ENCODE assay signal across 11 cellular contexts in the genomic region with DNA sequence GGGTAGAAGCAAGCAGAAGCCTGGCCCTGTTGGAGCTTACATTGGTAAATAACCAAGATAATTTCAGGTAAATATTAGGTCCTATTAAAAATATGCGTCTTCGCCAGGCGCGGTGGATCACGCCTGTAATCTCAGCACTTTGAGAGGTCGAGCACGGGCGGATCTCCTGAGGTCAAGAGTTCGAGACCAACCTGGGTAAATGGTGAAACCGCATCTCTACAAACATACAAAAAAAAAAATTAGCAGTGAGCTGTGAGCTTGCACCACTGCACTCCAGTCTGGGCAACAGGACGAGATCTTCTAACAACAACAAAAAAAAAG. TPM values are rescaled to one million over a fixed set of nuclear protein-coding genes. Genes with fewer than 3 reads are reported as not detected.
A peak's percentile ranks its signal among the peaks of the same experiment; 100 is the strongest.
DNase-seq lines count a peak whose midpoint lies in the region; ATAC-seq and TF ChIP-seq lines count a peak whose summit lies in the region.
"Had no signal": no experiment of that assay in that cellular context is flagged by ENCODE, and none has a peak within 500 bp of the region (broad histone marks: within the 10 kb centered on the region; RNA-seq: fewer than 3 reads in every experiment).

No MANE protein-coding gene starts in this region.

- no peak for ATAC-seq in stimulated activated naive CD8-positive, alpha-beta T cell treated with anti-CD3 and anti-CD28 coated beads, Interleukin-15, amount 100 ng/mL, for 72 hours
- ATAC-seq in HG02973 (IDR thresholded peaks at IDR 0.05; ENCODE audit: unreplicated experiment), result no peak

- peaks cover 13% of the 10 kb centered on the region for H3K79me1 ChIP-seq in mesendoderm (ENCODE audit: low read length)

- H3K4me3 Mint-ChIP-seq in activated naive CD4-positive, alpha-beta T cell treated with anti-CD3 and anti-CD28 coated beads, Interleukin-2, amount 50 U/mL, for 24 hours, result peak overlapping the region; percentile 78
- H3K4me3 Mint-ChIP-seq in chondrocyte (ENCODE audit: unreplicated experiment), result peak overlapping the region; percentile 61
- H3K4me3 Mint-ChIP-seq in stimulated activated naive CD8-positive, alpha-beta T cell treated with anti-CD3 and anti-CD28 coated beads, Interleukin-15, amount 100 ng/mL, for 72 hours, result peak overlapping the region; percentile 37 to 64

- no peaks in the 10 kb centered on the region for H3K36me3 Mint-ChIP-seq in activated naive CD4-positive, alpha-beta T cell treated with anti-CD3 and anti-CD28 coated beads, Interleukin-2, amount 50 U/mL, for 24 hours
- no peaks in the 10 kb centered on the region for H3K36me3 Mint-ChIP-seq in chondrocyte (ENCODE audit: low read depth)

- no peak overlapping the region for H3K9ac ChIP-seq in mesendoderm (ENCODE audit: low read length)

- peaks cover 15% of the 10 kb centered on the region for H3K79me2 ChIP-seq in mesendoderm (ENCODE audit: control insufficient read depth, insufficient read depth, low read length)

- no peak overlapping the region for H2BK15ac ChIP-seq in mesendoderm (replicated peaks; ENCODE audit: low read depth)

- H3K4me2 ChIP-seq in mesendoderm (ENCODE audit: low read length), result no peak overlapping the region

- H3K27ac ChIP-seq in mesendoderm (ENCODE audit: low read depth, low read length), result no peak overlapping the region
- H3K27ac ChIP-seq: esophagus muscularis mucosa had no signal

- peak overlapping the region; percentile 71 for H3K56ac ChIP-seq in mesendoderm (ENCODE audit: low read length)

- peaks cover 48% of the 10 kb centered on the region for H3K27me3 Mint-ChIP-seq in activated naive CD4-positive, alpha-beta T cell treated with anti-CD3 and anti-CD28 coated beads, Interleukin-2, amount 50 U/mL, for 24 hours
- peaks cover 34% of the 10 kb centered on the region for H3K27me3 Mint-ChIP-seq in chondrocyte (ENCODE audit: low read depth)
- peaks cover 78% of the 10 kb centered on the region for H3K27me3 Mint-ChIP-seq in stimulated activated naive CD8-positive, alpha-beta T cell treated with anti-CD3 and anti-CD28 coated beads, Interleukin-15, amount 100 ng/mL, for 72 hours

- no peak overlapping the region for H2AK5ac ChIP-seq in mesendoderm (ENCODE audit: low read length)

- H3K27me3 ChIP-seq in mesendoderm (ENCODE audit: insufficient read depth, low read length, poor library complexity), result no peaks in the 10 kb centered on the region

- H3K27ac Mint-ChIP-seq in activated naive CD4-positive, alpha-beta T cell treated with anti-CD3 and anti-CD28 coated beads, Interleukin-2, amount 50 U/mL, for 24 hours, result no peak overlapping the region
- no peak overlapping the region for H3K27ac Mint-ChIP-seq in chondrocyte (ENCODE audit: unreplicated experiment)
- H3K27ac Mint-ChIP-seq in stimulated activated naive CD8-positive, alpha-beta T cell treated with anti-CD3 and anti-CD28 coated beads, Interleukin-15, amount 100 ng/mL, for 72 hours, result no peak overlapping the region

- DNase-seq in activated naive CD4-positive, alpha-beta T cell (lab: John Stamatoyannopoulos, UW), result no peak
- DNase-seq in chondrocyte (ENCODE audit: low spot score) (no peak), mesendoderm (no peak), NCI-H748 treated with DMSO at 0.1 percent for 48 hours (lab: John Stamatoyannopoulos, UW) (no peak), HuH-7.5 (ENCODE audit: low spot score) (no peak)
- no peak for DNase-seq in stimulated activated naive CD8-positive, alpha-beta T cell treated with anti-CD3 and anti-CD28 coated beads, Interleukin-15, amount 100 ng/mL, for 72 hours
- DNase-seq: T-helper 9 cell had no signal

- H4K5ac ChIP-seq in mesendoderm (ENCODE audit: low read length), result no peak overlapping the region

- no peak overlapping the region for H3K18ac ChIP-seq in mesendoderm (ENCODE audit: low read length)

- no peak overlapping the region for H3K4me3 ChIP-seq in mesendoderm (ENCODE audit: low read length)

- H3K4me1 Mint-ChIP-seq in activated naive CD4-positive, alpha-beta T cell treated with anti-CD3 and anti-CD28 coated beads, Interleukin-2, amount 50 U/mL, for 24 hours, result peaks cover 3% of the 10 kb centered on the region
- peaks cover 10% of the 10 kb centered on the region for H3K4me1 Mint-ChIP-seq in chondrocyte (ENCODE audit: low read depth)
- H3K4me1 Mint-ChIP-seq in stimulated activated naive CD8-positive, alpha-beta T cell treated with anti-CD3 and anti-CD28 coated beads, Interleukin-15, amount 100 ng/mL, for 72 hours, result peaks cover 4% of the 10 kb centered on the region

- H3K36me3 ChIP-seq in mesendoderm (ENCODE audit: control insufficient read depth, insufficient read depth, low read length), result no peaks in the 10 kb centered on the region
- H3K36me3 ChIP-seq: esophagus muscularis mucosa had no signal

- H2BK120ac ChIP-seq in mesendoderm (ENCODE audit: low read depth, low read length), result no peak overlapping the region

- no CpG with 5 or more reads among the region's 11 CpGs for WGBS in mesendoderm (ENCODE audit: extremely low coverage, insufficient coverage, low lambda C conversion rate)

- H3K9me3 Mint-ChIP-seq in activated naive CD4-positive, alpha-beta T cell treated with anti-CD3 and anti-CD28 coated beads, Interleukin-2, amount 50 U/mL, for 24 hours, result no peaks in the 10 kb centered on the region
- H3K9me3 Mint-ChIP-seq in chondrocyte (ENCODE audit: low read depth), result no peaks in the 10 kb centered on the region
- H3K9me3 Mint-ChIP-seq in stimulated activated naive CD8-positive, alpha-beta T cell treated with anti-CD3 and anti-CD28 coated beads, Interleukin-15, amount 100 ng/mL, for 72 hours, result peaks cover 0 to under 1% of the 10 kb centered on the region in 2 donors

- H3K23ac ChIP-seq in mesendoderm (ENCODE audit: low read length), result no peak overlapping the region

- no peak overlapping the region for H3K4ac ChIP-seq in mesendoderm (ENCODE audit: low read depth, low read length)

- H3K4me1 ChIP-seq in mesendoderm (ENCODE audit: control insufficient read depth, low read depth, low read length), result peaks cover 3% of the 10 kb centered on the region

- no peak for TF ChIP-seq CTCF in chondrocyte (IDR thresholded peaks at IDR 0.05)

- H4K8ac ChIP-seq in mesendoderm (ENCODE audit: low read depth, low read length), result no peak overlapping the region

- H2BK5ac ChIP-seq in mesendoderm (ENCODE audit: low read length), result no peak overlapping the region

RNA-seq across cellular contexts. Expression of a gene that starts 0.5 kb away (rescaled TPM):
- 0.68 to 3.3 TPM (median 2.9 TPM) in 3 replicates for total RNA-seq in chondrocyte
- polyA plus RNA-seq in mesendoderm (2013, experiment 1 of 2), result 3.9 TPM
- 3.7 TPM for polyA plus RNA-seq in mesendoderm (2013, experiment 2 of 2)

RNA-seq across cellular contexts. Expression of a gene that starts 29.0 kb away (rescaled TPM):
- not detected in 3 replicates for total RNA-seq in chondrocyte
- 2.0 TPM for polyA plus RNA-seq in mesendoderm (2013, experiment 1 of 2)
- polyA plus RNA-seq in mesendoderm (2013, experiment 2 of 2), result 2.3 TPM
- total RNA-seq: Daoy, esophagus muscularis mucosa had no signal

RNA-seq across cellular contexts. Expression of a gene that starts 50.7 kb away (rescaled TPM):
- total RNA-seq in chondrocyte, result 0.49 to 1.5 TPM (median 1.1 TPM) in 3 replicates
- polyA plus RNA-seq in mesendoderm (2013, experiment 1 of 2), result 0.38 TPM
- polyA plus RNA-seq in mesendoderm (2013, experiment 2 of 2), result 0.56 TPM
